Comparison of ENCODE assay signal across 11 cellular contexts in genomic region chr6:142900467-142900961, GRCh38. TPM values are rescaled to one million over a fixed set of nuclear protein-coding genes. Genes with fewer than 3 reads are reported as not detected.
DNase-seq lines count a peak whose midpoint lies in the region; ATAC-seq and TF ChIP-seq lines count a peak whose summit lies in the region.
"Had no signal": no experiment of that assay in that cellular context is flagged by ENCODE, and none has a peak within 500 bp of the region (broad histone marks: within the 10 kb centered on the region; RNA-seq: fewer than 3 reads in every experiment).

No MANE protein-coding gene starts in this region.

- no peaks in the 10 kb centered on the region for H3K27me3 Mint-ChIP-seq in brain
- H3K27me3 Mint-ChIP-seq in naive thymus-derived CD4-positive, alpha-beta T cell: no peaks in the 10 kb centered on the region
- H3K27me3 Mint-ChIP-seq: naive B cell had no signal

- no peaks in the 10 kb centered on the region for H3K9me3 ChIP-seq in heart right ventricle
- H3K9me3 ChIP-seq in naive thymus-derived CD4-positive, alpha-beta T cell (ENCODE audit: control insufficient read depth in 2 of 3, low read length in 3 of 3): no peaks in the 10 kb centered on the region
- no peaks in the 10 kb centered on the region for H3K9me3 ChIP-seq in transverse colon
- no peaks in the 10 kb centered on the region for H3K9me3 ChIP-seq in A673 (ENCODE audit: low read depth, low read length, poor library complexity, severe bottlenecking)
- H3K9me3 ChIP-seq: SK-N-SH had no signal

- H3K36me3 Mint-ChIP-seq in brain: no peaks in the 10 kb centered on the region
- H3K36me3 Mint-ChIP-seq in naive thymus-derived CD4-positive, alpha-beta T cell: peaks cover 0 to 14% (median 4%) of the 10 kb centered on the region in 5 donors

- H3K4me1 Mint-ChIP-seq in brain: peaks cover 6% of the 10 kb centered on the region
- peaks cover 0 to 52% (median 24%) of the 10 kb centered on the region in 7 donors for H3K4me1 Mint-ChIP-seq in naive thymus-derived CD4-positive, alpha-beta T cell

- peak overlapping the region in 3 of 5 experiments; percentile 28 to 91 (median 85) for H3K27ac Mint-ChIP-seq in brain
- peak overlapping the region in 1 of 9 donors; percentile 79 for H3K27ac Mint-ChIP-seq in naive thymus-derived CD4-positive, alpha-beta T cell

- WGBS in heart right ventricle, 2 donors: 65 to 70% methylated on average over 6 of the region's 6 CpGs
- WGBS in transverse colon (ENCODE audit: low coverage in 1 of 2), 2 donors: 47 to 63% methylated on average over 4 to 6 of the region's 6 CpGs

- TF ChIP-seq POLR2A in transverse colon (IDR thresholded peaks at IDR 0.05): no peak

- ATAC-seq in heart right ventricle: peak in 7 of 8 donors; percentile 21 to 51 (median 42)
- ATAC-seq in naive thymus-derived CD4-positive, alpha-beta T cell: peak; percentile 83

- POLR2A ChIA-PET in naive thymus-derived CD4-positive, alpha-beta T cell (lab: Charles Lee): interaction anchor here (0.6 to 8.4 kb wide), 18 partner anchors 10 to 413 kb away, joined by 3 to 109 read pairs (median 6); partner anchors contain the start of gene HIVEP2
- POLR2A ChIA-PET in A673 (lab: Charles Lee; ENCODE audit: low non-redundant PET): no interaction called here

- no peaks in the 10 kb centered on the region for H3K36me3 ChIP-seq in heart right ventricle
- H3K36me3 ChIP-seq in naive thymus-derived CD4-positive, alpha-beta T cell (ENCODE audit: control insufficient read depth in 2 of 3, insufficient read depth in 3 of 3, low read length in 3 of 3): no peaks in the 10 kb centered on the region
- H3K36me3 ChIP-seq in transverse colon: no peaks in the 10 kb centered on the region
- H3K36me3 ChIP-seq in A673 (ENCODE audit: insufficient read depth, low read length, poor library complexity, severe bottlenecking): no peaks in the 10 kb centered on the region

- DNase-seq in heart right ventricle (peak in 1 of 2 donors; percentile 17), cardiac septum (ENCODE audit: low spot score) (no peak), transverse colon (no peak), SKM-1 treated with dmso at 0.1 percent for 144 hours (lab: John Stamatoyannopoulos, UW; ENCODE audit: unreplicated experiment) (no peak), COR-L47 (lab: John Stamatoyannopoulos, UW) (no peak), A673 (ENCODE audit: low spot score) (no peak)
- DNase-seq in naive thymus-derived CD4-positive, alpha-beta T cell: peak in 7 of 9 donors; percentile 63 to 92 (median 81)
- DNase-seq: naive B cell, NCI-H748 treated with DMSO at 0.1 percent for 48 hours, SK-N-SH had no signal

- H3K27me3 ChIP-seq in heart right ventricle (no peaks in the 10 kb centered on the region), transverse colon (no peaks in the 10 kb centered on the region), A673 (replicated peaks; ENCODE audit: insufficient read depth, low read depth, low read length, poor library complexity) (no peaks in the 10 kb centered on the region)
- no peaks in the 10 kb centered on the region for H3K27me3 ChIP-seq in naive thymus-derived CD4-positive, alpha-beta T cell (ENCODE audit: control insufficient read depth in 2 of 2, insufficient read depth in 2 of 2, low read length in 2 of 2)

- no peak overlapping the region for H3K4me3 ChIP-seq in heart right ventricle
- H3K4me3 ChIP-seq in naive thymus-derived CD4-positive, alpha-beta T cell (ENCODE audit: low read length): peak overlapping the region; percentile 15
- H3K4me3 ChIP-seq in transverse colon: no peak overlapping the region
- no peak overlapping the region for H3K4me3 ChIP-seq in A673 (ENCODE audit: low read depth, low read length, poor library complexity, severe bottlenecking)

- H3K9me3 Mint-ChIP-seq in brain: no peaks in the 10 kb centered on the region
- H3K9me3 Mint-ChIP-seq in naive thymus-derived CD4-positive, alpha-beta T cell: no peaks in the 10 kb centered on the region
- H3K9me3 Mint-ChIP-seq: naive B cell had no signal

- intact Hi-C loops in heart right ventricle (cut with DNase I): no loop called here
- intact Hi-C loops in cardiac septum (cut with DNase I): no loop called here
- intact Hi-C loops in naive thymus-derived CD4-positive, alpha-beta T cell (cut with micrococcal nuclease): loop anchor here in 1 of 2 donors (1.0 to 2.0 kb wide), 3 partner anchors 8 to 14 kb away; no protein-coding TSS in a partner anchor
- intact Hi-C loops in transverse colon (cut with DNase I; ENCODE audit: low total_unique reads): no loop called here
- intact Hi-C loops in A673 (cut with micrococcal nuclease; ENCODE audit: unreplicated experiment): no loop called here

- no TSS peak for BruUV-seq in A673 (replicated peaks; lab: Mats Ljungman, UMichigan)

- H3K4me1 ChIP-seq in heart right ventricle (peaks cover 0 to 55% (median 36%) of the 10 kb centered on the region in 9 donors), transverse colon (peaks cover 0 to 14% (median 6%) of the 10 kb centered on the region in 4 donors), A673 (ENCODE audit: insufficient read depth, low read length, poor library complexity, severe bottlenecking) (no peaks in the 10 kb centered on the region)
- peaks cover 40 to 69% of the 10 kb centered on the region in 2 donors for H3K4me1 ChIP-seq in naive thymus-derived CD4-positive, alpha-beta T cell (ENCODE audit: control insufficient read depth in 2 of 2, insufficient read depth in 2 of 2, low read length in 2 of 2)

- CTCF ChIA-PET in naive thymus-derived CD4-positive, alpha-beta T cell (lab: Charles Lee): interaction anchor here (0.7 to 1.5 kb wide), 4 partner anchors 9 to 55 kb away, joined by 3 to 6 read pairs (median 3); no protein-coding TSS in a partner anchor
- CTCF ChIA-PET in A673 (lab: Charles Lee): no interaction called here

- TF ChIP-seq EP300 in transverse colon (IDR thresholded peaks at IDR 0.05; ENCODE audit: low read depth): no peak

- H3K27ac ChIP-seq in heart right ventricle (peak overlapping the region in 1 of 10 donors; percentile 37), transverse colon (peak overlapping the region; percentile 30 to 52 (median 46)), A673 (ENCODE audit: low read depth, low read length, poor library complexity, severe bottlenecking) (no peak overlapping the region)
- H3K27ac ChIP-seq in naive thymus-derived CD4-positive, alpha-beta T cell (ENCODE audit: low read depth, low read length): peak overlapping the region; percentile 88

- in situ Hi-C loops in transverse colon (cut with MboI; ENCODE audit: low pct_ligation_motif_present in 1 of 4, low pct_unique_long_range_greater_than_20kb in 1 of 4, low sequenced_read_pairs in 3 of 4): no loop called here

- peak overlapping the region in 4 of 5 experiments; percentile 9 to 72 (median 30) for H3K4me3 Mint-ChIP-seq in brain
- peak overlapping the region in 7 of 10 donors; percentile 37 to 88 (median 79) for H3K4me3 Mint-ChIP-seq in naive thymus-derived CD4-positive, alpha-beta T cell

- TF ChIP-seq CTCF in heart right ventricle (IDR thresholded peaks at IDR 0.05): no peak
- no peak for TF ChIP-seq CTCF in brain (conservative IDR thresholded peaks at IDR 0.05)
- no peak for TF ChIP-seq CTCF in transverse colon (IDR thresholded peaks at IDR 0.05)
- TF ChIP-seq CTCF in A673 (conservative IDR thresholded peaks at IDR 0.05; ENCODE audit: low read depth, low read length): no peak

RNA-seq across cellular contexts. Expression of gene HIVEP2, which starts 44.5 kb away (rescaled TPM):
- total RNA-seq in heart right ventricle (10 to 100 TPM; 10.3 to 31.6 (median 21.7) TPM), cardiac septum (25.7 TPM), transverse colon (10 to 100 TPM in 3 of 4 donors, 1 to 10 TPM in 1; 10.0 to 22.5 (median 13.7) TPM), A673 (2021) (3.1 and 3.2 TPM in 2 replicates)
- polyA plus RNA-seq in heart right ventricle (1 to 10 TPM; 2.1 to 2.9 TPM), brain (ENCODE audit: insufficient read depth, low read depth, low replicate concordance) (4.7 TPM)
- 10 to 100 TPM; 26.8 to 92.1 (median 58.9) TPM for total RNA-seq in naive thymus-derived CD4-positive, alpha-beta T cell
- 10 to 100 TPM; 12.2 to 29.0 TPM for polyA plus RNA-seq in naive thymus-derived CD4-positive, alpha-beta T cell

Comparison
In these comparisons a context has a peak if more than half of its experiments do, and no peak if none do; other contexts are left out.
1. DNase-seq: peak in naive thymus-derived CD4-positive, alpha-beta T cell (7 of 9); none in cardiac septum (single experiment), transverse colon (single experiment), SKM-1 treated with dmso at 0.1 percent for 144 hours (single experiment), COR-L47 (single experiment) and A673 (single experiment).